Comparison of ENCODE assay signal across 21 cellular contexts in the genomic region with DNA sequence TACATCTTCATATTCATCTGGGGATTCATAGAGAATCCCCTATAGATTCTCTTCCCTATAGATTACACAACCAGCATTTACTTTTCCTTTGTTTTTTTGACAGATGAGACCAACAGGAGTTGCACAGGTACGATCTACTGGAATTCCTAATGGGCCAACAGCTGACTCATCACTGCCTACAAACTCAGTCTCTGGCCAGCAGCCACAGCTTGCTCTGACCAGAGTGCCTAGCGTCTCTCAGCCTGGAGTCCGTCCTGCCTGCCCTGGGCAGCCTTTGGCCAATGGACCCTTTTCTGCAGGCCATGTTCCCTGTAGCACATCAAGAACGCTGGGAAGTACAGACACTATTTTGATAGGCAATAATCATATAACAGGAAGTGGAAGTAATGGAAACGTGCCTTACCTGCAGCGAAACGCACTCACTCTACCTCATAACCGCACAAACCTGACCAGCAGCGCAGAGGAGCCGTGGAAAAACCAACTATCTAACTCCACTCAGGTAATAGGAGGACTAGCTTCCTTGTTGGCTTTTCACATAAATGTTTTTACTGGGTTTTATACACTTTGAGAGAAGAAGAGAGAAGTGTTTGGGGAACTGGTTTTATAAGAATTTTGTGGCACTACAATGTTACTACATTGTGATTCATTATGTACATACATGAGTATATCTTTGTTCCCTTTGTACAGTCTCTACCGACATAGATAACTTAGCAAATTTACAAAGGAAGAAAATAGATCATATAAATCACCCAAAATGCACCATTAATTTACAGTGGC.
DNase-seq lines count a peak whose midpoint lies in the region; ATAC-seq and TF ChIP-seq lines count a peak whose summit lies in the region.
"Had no signal": no experiment of that assay in that cellular context is flagged by ENCODE, and none has a peak within 500 bp of the region (broad histone marks: within the 10 kb centered on the region; RNA-seq: fewer than 3 reads in every experiment).

No MANE protein-coding gene starts in this region.

- in situ Hi-C loops in astrocyte of the cerebellum (cut with HindIII; ENCODE audit: low sequenced_read_pairs), result no loop called here

- H3K27ac Mint-ChIP-seq in MCF 10A (ENCODE audit: low read depth, unreplicated experiment), result no peak overlapping the region
- H3K27ac Mint-ChIP-seq in stimulated activated memory B cell treated with anti-CD40 and anti-IgM and Interleukin-4, amounts not matched to agents 10 μg/mL and 1 μg/mL and 100 μg/mL, for 72 hours, result peak overlapping the region; percentile 51
- peak overlapping the region in 3 of 7 donors; percentile 9 to 58 (median 44) for H3K27ac Mint-ChIP-seq in CD4-positive, alpha-beta memory T cell

- H3K9me3 ChIP-seq in breast epithelium, result no peaks in the 10 kb centered on the region
- H3K9me3 ChIP-seq in hepatocyte (ENCODE audit: low read depth), result no peaks in the 10 kb centered on the region
- no peaks in the 10 kb centered on the region for H3K9me3 ChIP-seq in CD4-positive, alpha-beta memory T cell (ENCODE audit: control insufficient read depth in 1 of 2, low read length in 2 of 2)
- H3K9me3 ChIP-seq in A673 (ENCODE audit: low read depth, low read length, poor library complexity, severe bottlenecking), result no peaks in the 10 kb centered on the region
- H3K9me3 ChIP-seq: A549, thoracic aorta had no signal

- ATAC-seq in stimulated activated memory B cell treated with anti-CD40 and anti-IgM and Interleukin-4, amounts not matched to agents 10 μg/mL and 1 μg/mL and 100 μg/mL, for 72 hours, result no peak
- ATAC-seq: A549 had no signal

- no peaks in the 10 kb centered on the region for H3K9me2 ChIP-seq in hepatocyte (replicated peaks; ENCODE audit: insufficient read depth)

- intact Hi-C loops in MCF 10A (cut with micrococcal nuclease), result no loop called here
- intact Hi-C loops in breast epithelium (cut with DNase I; ENCODE audit: low total_unique reads), result no loop called here
- intact Hi-C loops in CD4-positive, alpha-beta memory T cell (cut with micrococcal nuclease), result no loop called here
- intact Hi-C loops in A673 (cut with micrococcal nuclease; ENCODE audit: unreplicated experiment), result no loop called here

- POLR2A ChIA-PET in MCF 10A (lab: Yijun Ruan, JAX), result no interaction called here
- POLR2A ChIA-PET in CD4-positive, alpha-beta memory T cell (lab: Charles Lee; ENCODE audit: partially characterized antibody), result no interaction called here
- POLR2A ChIA-PET in A673 (lab: Charles Lee; ENCODE audit: low non-redundant PET), result no interaction called here

- H3K27me3 ChIP-seq in breast epithelium (no peaks in the 10 kb centered on the region), hepatocyte (no peaks in the 10 kb centered on the region), A673 (replicated peaks; ENCODE audit: insufficient read depth, low read depth, low read length, poor library complexity) (no peaks in the 10 kb centered on the region)
- H3K27me3 ChIP-seq in CD4-positive, alpha-beta memory T cell (ENCODE audit: insufficient read depth, low read length), result no peaks in the 10 kb centered on the region

- H3K27ac ChIP-seq in breast epithelium (no peak overlapping the region), hepatocyte (no peak overlapping the region), A673 (ENCODE audit: low read depth, low read length, poor library complexity, severe bottlenecking) (no peak overlapping the region)
- no peak overlapping the region for H3K27ac ChIP-seq in CD4-positive, alpha-beta memory T cell (ENCODE audit: low read depth, low read length)
- H3K27ac ChIP-seq: A549, thoracic aorta had no signal

- H3K36me3 ChIP-seq in breast epithelium (no peaks in the 10 kb centered on the region), hepatocyte (replicated peaks; ENCODE audit: insufficient read depth, low read depth) (no peaks in the 10 kb centered on the region), A673 (ENCODE audit: insufficient read depth, low read length, poor library complexity, severe bottlenecking) (peaks cover 46% of the 10 kb centered on the region)
- peaks cover 16% of the 10 kb centered on the region for H3K36me3 ChIP-seq in CD4-positive, alpha-beta memory T cell (ENCODE audit: insufficient read depth, low read length)

- DNase-seq in MCF 10A (ENCODE audit: unreplicated experiment) (peak; percentile 88), breast epithelium (ENCODE audit: low spot score in 2 of 2) (no peak), astrocyte of the cerebellum (ENCODE audit: low read depth) (peak; percentile 31), hepatocyte (ENCODE audit: low spot score) (peak; percentile 5), A673 (ENCODE audit: low spot score) (no peak), NCI-H1417 treated with DMSO at 0.1 percent for 48 hours (lab: John Stamatoyannopoulos, UW) (no peak)
- no peak for DNase-seq in CD4-positive, alpha-beta memory T cell
- DNase-seq: activated CD4-positive, alpha-beta T cell treated with anti-CD3 and anti-CD28 coated beads, Interleukin-2, amount 50 U/mL, for 1 hour; activated naive CD4-positive, alpha-beta T cell treated with anti-CD3 and anti-CD28 coated beads, Interleukin-2, amount 50 U/mL, for 16 hours; activated T-cell treated with anti-CD3 and anti-CD28 coated beads for 4 hours; DMS79; effector CD4-positive, alpha-beta T cell; midbrain; MM.1S; NCI-H1694 treated with DMSO at 0.1 percent for 48 hours; NCI-H2227 treated with DMSO at 0.1 percent for 48 hours had no signal

- WGBS in hepatocyte (ENCODE audit: low lambda C conversion rate, missing lambda C conversion rate), result 70% methylated on average over 11 of the region's 11 CpGs

- CTCF ChIA-PET in MCF 10A (lab: Yijun Ruan, JAX), result interaction anchor here (0.6 kb wide), 1 partner anchor 13 kb away, joined by 4 read pairs; no protein-coding TSS in a partner anchor
- CTCF ChIA-PET in CD4-positive, alpha-beta memory T cell (lab: Charles Lee; ENCODE audit: partially characterized antibody), result no interaction called here
- CTCF ChIA-PET in A673 (lab: Charles Lee), result no interaction called here

- TF ChIP-seq CTCF in MCF 10A (IDR thresholded peaks at IDR 0.05; ENCODE audit: unreplicated experiment) (no peak), breast epithelium (IDR thresholded peaks at IDR 0.05) (no peak), astrocyte of the cerebellum (IDR thresholded peaks at IDR 0.05; ENCODE audit: low read depth, low read length, missing control alignments) (no peak), hepatocyte (IDR thresholded peaks at IDR 0.05; ENCODE audit: poor library complexity) (no peak), A673 (conservative IDR thresholded peaks at IDR 0.05; ENCODE audit: low read depth, low read length) (no peak)

- no peak overlapping the region for H3K4me3 Mint-ChIP-seq in MCF 10A (ENCODE audit: unreplicated experiment)
- no peak overlapping the region for H3K4me3 Mint-ChIP-seq in stimulated activated memory B cell treated with anti-CD40 and anti-IgM and Interleukin-4, amounts not matched to agents 10 μg/mL and 1 μg/mL and 100 μg/mL, for 72 hours
- peak overlapping the region in 1 of 8 donors; percentile 14 for H3K4me3 Mint-ChIP-seq in CD4-positive, alpha-beta memory T cell
- H3K4me3 Mint-ChIP-seq: CD14-positive monocyte, neural crest cell had no signal

- no peak overlapping the region for H2AFZ ChIP-seq in hepatocyte

- H3K9me3 Mint-ChIP-seq in MCF 10A (ENCODE audit: unreplicated experiment), result no peaks in the 10 kb centered on the region
- no peaks in the 10 kb centered on the region for H3K9me3 Mint-ChIP-seq in stimulated activated memory B cell treated with anti-CD40 and anti-IgM and Interleukin-4, amounts not matched to agents 10 μg/mL and 1 μg/mL and 100 μg/mL, for 72 hours
- no peaks in the 10 kb centered on the region for H3K9me3 Mint-ChIP-seq in CD4-positive, alpha-beta memory T cell
- H3K9me3 Mint-ChIP-seq: CD14-positive monocyte had no signal

- BruUV-seq in MCF 10A (replicated peaks; lab: Mats Ljungman, UMichigan) (no TSS peak), A673 (replicated peaks; lab: Mats Ljungman, UMichigan) (no TSS peak)

- no peaks in the 10 kb centered on the region for H3K4me1 ChIP-seq in breast epithelium
- no peaks in the 10 kb centered on the region for H3K4me1 ChIP-seq in hepatocyte (ENCODE audit: insufficient read depth)
- peaks cover 4% of the 10 kb centered on the region for H3K4me1 ChIP-seq in CD4-positive, alpha-beta memory T cell (ENCODE audit: insufficient read depth, low read length)
- peaks cover 10% of the 10 kb centered on the region for H3K4me1 ChIP-seq in A673 (ENCODE audit: insufficient read depth, low read length, poor library complexity, severe bottlenecking)

- TF ChIP-seq POLR2A in breast epithelium (IDR thresholded peaks at IDR 0.05), result no peak

- H3K36me3 Mint-ChIP-seq in MCF 10A (ENCODE audit: insufficient read depth, unreplicated experiment), result peaks cover 54% of the 10 kb centered on the region
- H3K36me3 Mint-ChIP-seq in stimulated activated memory B cell treated with anti-CD40 and anti-IgM and Interleukin-4, amounts not matched to agents 10 μg/mL and 1 μg/mL and 100 μg/mL, for 72 hours, result peaks cover 34% of the 10 kb centered on the region
- peaks cover 37 to 49% of the 10 kb centered on the region in 2 donors for H3K36me3 Mint-ChIP-seq in CD4-positive, alpha-beta memory T cell

- no peaks in the 10 kb centered on the region for H4K20me1 ChIP-seq in hepatocyte (ENCODE audit: insufficient read depth, poor library complexity, severe bottlenecking)

- no peaks in the 10 kb centered on the region for H3K27me3 Mint-ChIP-seq in MCF 10A (ENCODE audit: insufficient read depth, unreplicated experiment)
- H3K27me3 Mint-ChIP-seq in stimulated activated memory B cell treated with anti-CD40 and anti-IgM and Interleukin-4, amounts not matched to agents 10 μg/mL and 1 μg/mL and 100 μg/mL, for 72 hours, result no peaks in the 10 kb centered on the region
- H3K27me3 Mint-ChIP-seq in CD4-positive, alpha-beta memory T cell, result no peaks in the 10 kb centered on the region

- H3K79me2 ChIP-seq in hepatocyte, result peaks cover 18% of the 10 kb centered on the region

- H3K4me3 ChIP-seq in breast epithelium (no peak overlapping the region), astrocyte of the cerebellum (ENCODE audit: low read depth, low read length) (no peak overlapping the region), hepatocyte (no peak overlapping the region), A673 (ENCODE audit: low read depth, low read length, poor library complexity, severe bottlenecking) (no peak overlapping the region)
- H3K4me3 ChIP-seq in CD4-positive, alpha-beta memory T cell (ENCODE audit: low read length in 2 of 2), result no peak overlapping the region
- H3K4me3 ChIP-seq: A549, thoracic aorta had no signal

- peaks cover 8% of the 10 kb centered on the region for H3K4me1 Mint-ChIP-seq in MCF 10A (ENCODE audit: insufficient read depth, unreplicated experiment)
- peaks cover 7% of the 10 kb centered on the region for H3K4me1 Mint-ChIP-seq in stimulated activated memory B cell treated with anti-CD40 and anti-IgM and Interleukin-4, amounts not matched to agents 10 μg/mL and 1 μg/mL and 100 μg/mL, for 72 hours
- peaks cover 8 to 28% (median 23%) of the 10 kb centered on the region in 4 donors for H3K4me1 Mint-ChIP-seq in CD4-positive, alpha-beta memory T cell
- H3K4me1 Mint-ChIP-seq: CD14-positive monocyte, neural crest cell had no signal

- no peak overlapping the region for H3K4me2 ChIP-seq in hepatocyte
- H3K4me2 ChIP-seq: A549 had no signal

Comparison
In these comparisons a context has a peak if more than half of its experiments do, and no peak if none do; other contexts are left out.
1. DNase-seq: peak in MCF 10A (single experiment), astrocyte of the cerebellum (single experiment) and hepatocyte (single experiment); none in breast epithelium (0 of 2), CD4-positive, alpha-beta memory T cell (0 of 5), A673 (single experiment) and NCI-H1417 treated with DMSO at 0.1 percent for 48 hours (single experiment).